In the genomic region with DNA sequence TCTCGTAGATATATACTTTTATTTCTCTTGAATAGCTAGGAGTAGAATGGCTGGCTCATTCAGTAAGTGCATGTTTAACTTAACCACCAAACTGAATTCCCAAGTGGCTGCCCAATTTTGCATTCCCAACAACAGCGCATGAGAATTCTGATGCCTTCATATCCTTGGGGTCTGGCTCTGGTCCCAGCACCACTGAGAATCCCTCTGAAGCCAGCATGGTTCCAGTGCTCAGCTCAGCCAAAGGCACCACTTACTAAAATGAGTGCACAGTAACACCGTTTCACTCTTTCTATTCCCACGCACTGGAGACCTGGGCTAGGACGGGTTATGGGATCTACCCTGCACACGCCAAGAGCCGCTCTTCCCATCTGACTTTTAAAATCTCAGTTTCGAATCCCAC, we compare ENCODE assay signal across 24 cellular contexts.
A peak's percentile ranks its signal among the peaks of the same experiment; 100 is the strongest.
DNase-seq lines count a peak whose midpoint lies in the region; ATAC-seq lines count a peak whose summit lies in the region.
"Had no signal": no experiment of that assay in that cellular context is flagged by ENCODE, and none has a peak within 500 bp of the region (broad histone marks: within the 10 kb centered on the region; RNA-seq: fewer than 3 reads in every experiment).

No MANE protein-coding gene starts in this region.

- peak overlapping the region; percentile 47; the same call in 1 of the 2 replicates for H3K4me3 ChIP-seq in ACC112 (ENCODE audit: low read depth, low read length)
- H3K4me3 ChIP-seq in mesendoderm (ENCODE audit: low read length), result no peak overlapping the region
- H3K4me3 ChIP-seq: PC-9 had no signal

- no peak overlapping the region for H2BK5ac ChIP-seq in mesendoderm (ENCODE audit: low read length)

- H3K23ac ChIP-seq in mesendoderm (ENCODE audit: low read length), result no peak overlapping the region

- H3K79me1 ChIP-seq in mesendoderm (ENCODE audit: low read length), result no peaks in the 10 kb centered on the region

- no peak overlapping the region for H2BK15ac ChIP-seq in mesendoderm (replicated peaks; ENCODE audit: low read depth)

- peak; percentile 5 for DNase-seq in M059J (ENCODE audit: low read depth)
- DNase-seq in brain pericyte (ENCODE audit: low read depth, low spot score), result peak; percentile 82
- peak; percentile 8 for DNase-seq in middle frontal gyrus (ENCODE audit: extremely low spot score, low spot score)
- no peak for DNase-seq in NCI-H526 (lab: John Stamatoyannopoulos, UW)
- no peak for DNase-seq in mesendoderm
- DNase-seq: activated CD4-positive, alpha-beta memory T cell treated with anti-CD3 and anti-CD28 coated beads, Interleukin-2, amount 10 ng/mL, durations not matched to agents 7 days and 5 days; activated CD4-positive, alpha-beta T cell treated with anti-CD3 and anti-CD28 coated beads for 1 hour; activated CD8-positive, alpha-beta memory T cell treated with anti-CD3 and anti-CD28 coated beads, Interleukin-2, amount 50 U/mL, for 4 hours; activated naive CD4-positive, alpha-beta T cell treated with Interleukin-2 at 50 U/mL for 16 hours; GDM1; KBM-7; mammary epithelial cell; NCI-H1417; NCI-H2029; NCI-H226; NCI-H69; PC-9; small intestine; stimulated activated naive CD4-positive, alpha-beta T cell had no signal

- H3K56ac ChIP-seq in mesendoderm (ENCODE audit: low read length), result no peak overlapping the region

- no peak overlapping the region for H2AK5ac ChIP-seq in mesendoderm (ENCODE audit: low read length)

- H2BK120ac ChIP-seq in mesendoderm (ENCODE audit: low read depth, low read length), result no peak overlapping the region

- H3K79me2 ChIP-seq in ACC112 (ENCODE audit: control insufficient read depth, insufficient read depth, low read length, unreplicated experiment), result no peaks in the 10 kb centered on the region
- H3K79me2 ChIP-seq in mesendoderm (ENCODE audit: control insufficient read depth, insufficient read depth, low read length), result no peaks in the 10 kb centered on the region
- H3K79me2 ChIP-seq: parathyroid adenoma had no signal

- peak overlapping the region; percentile 75 for H2AFZ ChIP-seq in ACC112 (ENCODE audit: low read length, unreplicated experiment)
- H2AFZ ChIP-seq: parathyroid adenoma, PC-9 had no signal

- H3K4ac ChIP-seq in mesendoderm (ENCODE audit: low read depth, low read length), result no peak overlapping the region

- H3K36me3 ChIP-seq in ACC112 (ENCODE audit: insufficient read depth, low read length), result no peaks in the 10 kb centered on the region
- H3K36me3 ChIP-seq in mesendoderm (ENCODE audit: control insufficient read depth, insufficient read depth, low read length), result no peaks in the 10 kb centered on the region

- no peak overlapping the region for H4K5ac ChIP-seq in mesendoderm (ENCODE audit: low read length)

- ATAC-seq in GM19328 (IDR thresholded peaks at IDR 0.05; ENCODE audit: unreplicated experiment) (no peak), HG02885 (IDR thresholded peaks at IDR 0.05; ENCODE audit: poor library complexity, unreplicated experiment) (no peak)
- ATAC-seq: Right ventricle myocardium inferior had no signal

- H3K18ac ChIP-seq in mesendoderm (ENCODE audit: low read length), result no peak overlapping the region

- peaks cover 3% of the 10 kb centered on the region for H3K4me1 ChIP-seq in ACC112 (ENCODE audit: control insufficient read depth, insufficient read depth, low read length, unreplicated experiment)
- H3K4me1 ChIP-seq in mesendoderm (ENCODE audit: control insufficient read depth, low read depth, low read length), result no peaks in the 10 kb centered on the region
- H3K4me1 ChIP-seq: parathyroid adenoma had no signal

- no peak overlapping the region for H3K4me2 ChIP-seq in mesendoderm (ENCODE audit: low read length)
- H3K4me2 ChIP-seq: PC-9 had no signal

- H4K8ac ChIP-seq in mesendoderm (ENCODE audit: low read depth, low read length), result no peak overlapping the region

- H3K27me3 ChIP-seq in ACC112 (ENCODE audit: insufficient read depth, low read length) (no peaks in the 10 kb centered on the region), mesendoderm (ENCODE audit: insufficient read depth, low read length, poor library complexity) (no peaks in the 10 kb centered on the region)

- WGBS in mesendoderm (ENCODE audit: extremely low coverage, insufficient coverage, low lambda C conversion rate), result no CpG with 5 or more reads among the region's 8 CpGs

- H3K9ac ChIP-seq in mesendoderm (ENCODE audit: low read length), result no peak overlapping the region
- H3K9ac ChIP-seq: parathyroid adenoma had no signal

- H3K27ac ChIP-seq in ACC112 (ENCODE audit: low read depth, low read length) (no peak overlapping the region), mesendoderm (ENCODE audit: low read depth, low read length) (no peak overlapping the region)
- H3K27ac ChIP-seq: parathyroid adenoma, PC-9 had no signal

Comparison
In these comparisons a context has a peak if more than half of its experiments do, and no peak if none do; other contexts are left out.
1. DNase-seq: peak in M059J (single experiment), brain pericyte (single experiment) and middle frontal gyrus (single experiment); none in NCI-H526 (0 of 2) and mesendoderm (single experiment).